In genomic region chr18:30271716-30272115, GRCh38 we compare ENCODE assay signal across 1 cellular context.
TF ChIP-seq lines count a peak whose summit lies in the region.

No MANE protein-coding gene starts in this region.

TF ChIP-seq in WTC11, 78 proteins besides CTCF, POLR2A, EP300 and RAD21 (continued from another document):
- TF ChIP-seq ZMAT4 (CRISPR knock-in tag; IDR thresholded peaks at IDR 0.05): no peak
- no peak for TF ChIP-seq ZNF416 (CRISPR knock-in tag; IDR thresholded peaks at IDR 0.05)
- TF ChIP-seq, protein P1, sequence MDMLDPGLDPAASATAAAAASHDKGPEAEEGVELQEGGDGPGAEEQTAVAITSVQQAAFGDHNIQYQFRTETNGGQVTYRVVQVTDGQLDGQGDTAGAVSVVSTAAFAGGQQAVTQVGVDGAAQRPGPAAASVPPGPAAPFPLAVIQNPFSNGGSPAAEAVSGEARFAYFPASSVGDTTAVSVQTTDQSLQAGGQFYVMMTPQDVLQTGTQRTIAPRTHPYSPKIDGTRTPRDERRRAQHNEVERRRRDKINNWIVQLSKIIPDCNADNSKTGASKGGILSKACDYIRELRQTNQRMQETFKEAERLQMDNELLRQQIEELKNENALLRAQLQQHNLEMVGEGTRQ (CRISPR knock-in tag; IDR thresholded peaks at IDR 0.05): no peak
- TF ChIP-seq SOX15 (CRISPR knock-in tag; IDR thresholded peaks at IDR 0.05): no peak
- no peak for TF ChIP-seq PRRX2 (CRISPR knock-in tag; IDR thresholded peaks at IDR 0.05)
- TF ChIP-seq GABPB1 (CRISPR knock-in tag; IDR thresholded peaks at IDR 0.05): no peak
- TF ChIP-seq GRHL2 (CRISPR knock-in tag; IDR thresholded peaks at IDR 0.05; ENCODE audit: insufficient replicate concordance, severe bottlenecking): no peak
- TF ChIP-seq NR2C2 (CRISPR knock-in tag; IDR thresholded peaks at IDR 0.05): no peak
- no peak for TF ChIP-seq GTF2I (CRISPR knock-in tag; conservative IDR thresholded peaks at IDR 0.05)
- TF ChIP-seq, protein P2, sequence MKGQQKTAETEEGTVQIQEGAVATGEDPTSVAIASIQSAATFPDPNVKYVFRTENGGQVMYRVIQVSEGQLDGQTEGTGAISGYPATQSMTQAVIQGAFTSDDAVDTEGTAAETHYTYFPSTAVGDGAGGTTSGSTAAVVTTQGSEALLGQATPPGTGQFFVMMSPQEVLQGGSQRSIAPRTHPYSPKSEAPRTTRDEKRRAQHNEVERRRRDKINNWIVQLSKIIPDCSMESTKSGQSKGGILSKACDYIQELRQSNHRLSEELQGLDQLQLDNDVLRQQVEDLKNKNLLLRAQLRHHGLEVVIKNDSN (CRISPR knock-in tag; IDR thresholded peaks at IDR 0.05): no peak
- no peak for TF ChIP-seq TCF7 (CRISPR knock-in tag; IDR thresholded peaks at IDR 0.05; ENCODE audit: low read depth)
- TF ChIP-seq ZNF219 (CRISPR knock-in tag; IDR thresholded peaks at IDR 0.05; ENCODE audit: borderline replicate concordance): no peak
